11 cellular contexts compared by ENCODE assay signal in genomic region chr1:53316058-53316741, GRCh38. TPM values are rescaled to one million over a fixed set of nuclear protein-coding genes. Genes with fewer than 3 reads are reported as not detected.
DNase-seq lines count a peak whose midpoint lies in the region; ATAC-seq, FAIRE-seq and TF ChIP-seq lines count a peak whose summit lies in the region.
"Had no signal": no experiment of that assay in that cellular context is flagged by ENCODE, and none has a peak within 500 bp of the region (broad histone marks: within the 10 kb centered on the region; RNA-seq: fewer than 3 reads in every experiment).

No MANE protein-coding gene starts in this region.

- peak overlapping the region; percentile 62 for H3K4me2 ChIP-seq in Loucy (ENCODE audit: low read depth, low read length, poor library complexity, severe bottlenecking)

- POLR2A ChIA-PET in activated CD4-positive, alpha-beta T cell treated with anti-CD3 and anti-CD28 coated beads for 36 hours (lab: Charles Lee) = no interaction called here

- H3K9me3 Mint-ChIP-seq in activated CD4-positive, alpha-beta T cell treated with anti-CD3 and anti-CD28 coated beads, Interleukin-2, amount 10 ng/mL, durations not matched to agents 24 days and 14 days = no peaks in the 10 kb centered on the region
- no peaks in the 10 kb centered on the region for H3K9me3 Mint-ChIP-seq in activated CD4-positive, alpha-beta T cell treated with anti-CD3 and anti-CD28 coated beads for 36 hours (ENCODE audit: low read depth)
- H3K9me3 Mint-ChIP-seq in endodermal cell = no peaks in the 10 kb centered on the region

- H3K4me3 Mint-ChIP-seq in activated CD4-positive, alpha-beta T cell treated with anti-CD3 and anti-CD28 coated beads, Interleukin-2, amount 10 ng/mL, durations not matched to agents 24 days and 14 days = no peak overlapping the region
- no peak overlapping the region for H3K4me3 Mint-ChIP-seq in activated CD4-positive, alpha-beta T cell treated with anti-CD3 and anti-CD28 coated beads for 36 hours
- no peak overlapping the region for H3K4me3 Mint-ChIP-seq in endodermal cell

- H4K20me1 ChIP-seq in Loucy (ENCODE audit: insufficient read depth, low read length, poor library complexity, severe bottlenecking) = peaks cover 4% of the 10 kb centered on the region

- peaks cover 42% of the 10 kb centered on the region; the same call in 1 of the 2 replicates for H3K36me3 ChIP-seq in Loucy (ENCODE audit: insufficient read depth, low read length)
- H3K36me3 ChIP-seq in endodermal cell (ENCODE audit: control insufficient read depth, insufficient read depth, low read length) = peaks cover 24% of the 10 kb centered on the region
- no peaks in the 10 kb centered on the region for H3K36me3 ChIP-seq in pancreas

- H2AFZ ChIP-seq in Loucy (ENCODE audit: low read length) = no peak overlapping the region

- peaks cover 36% of the 10 kb centered on the region for H3K36me3 Mint-ChIP-seq in activated CD4-positive, alpha-beta T cell treated with anti-CD3 and anti-CD28 coated beads, Interleukin-2, amount 10 ng/mL, durations not matched to agents 24 days and 14 days (ENCODE audit: low read depth)
- peaks cover 22% of the 10 kb centered on the region for H3K36me3 Mint-ChIP-seq in activated CD4-positive, alpha-beta T cell treated with anti-CD3 and anti-CD28 coated beads for 36 hours (ENCODE audit: low read depth)
- H3K36me3 Mint-ChIP-seq in endodermal cell (ENCODE audit: low read depth) = peaks cover 27% of the 10 kb centered on the region

- H3K9ac ChIP-seq in Loucy (ENCODE audit: low read depth, low read length, poor library complexity, severe bottlenecking) (peak overlapping the region; percentile 53), endodermal cell (ENCODE audit: extremely low read depth, low read length, poor library complexity, severe bottlenecking) (no peak overlapping the region)

- WGBS in endodermal cell (ENCODE audit: insufficient coverage in 1 of 2, insufficient read length in 1 of 2), 2 experiments = 79 to 90% methylated on average over 4 to 5 of the region's 5 CpGs
- 70 to 71% methylated on average over 5 of the region's 5 CpGs for WGBS in pancreas, 2 donors

- intact Hi-C loops in activated CD4-positive, alpha-beta T cell treated with anti-CD3 and anti-CD28 coated beads, Interleukin-2, amount 10 ng/mL, durations not matched to agents 24 days and 14 days (cut with micrococcal nuclease) = no loop called here
- intact Hi-C loops in activated CD4-positive, alpha-beta T cell treated with anti-CD3 and anti-CD28 coated beads for 36 hours (cut with DNase I, micrococcal nuclease) = no loop called here
- intact Hi-C loops in pancreas (cut with DNase I) = no loop called here

- peak overlapping the region; percentile 31 for H3K4me3 ChIP-seq in Loucy (ENCODE audit: low read length, poor library complexity, severe bottlenecking)
- H3K4me3 ChIP-seq in endodermal cell (ENCODE audit: low read length) = no peak overlapping the region
- no peak overlapping the region for H3K4me3 ChIP-seq in pancreas

- peak overlapping the region; percentile 8 for H3K27ac Mint-ChIP-seq in activated CD4-positive, alpha-beta T cell treated with anti-CD3 and anti-CD28 coated beads, Interleukin-2, amount 10 ng/mL, durations not matched to agents 24 days and 14 days
- H3K27ac Mint-ChIP-seq in activated CD4-positive, alpha-beta T cell treated with anti-CD3 and anti-CD28 coated beads for 36 hours = no peak overlapping the region
- H3K27ac Mint-ChIP-seq in endodermal cell = peak overlapping the region; percentile 70

- TF ChIP-seq CTCF in Loucy (conservative IDR thresholded peaks at IDR 0.05; ENCODE audit: low read length) (no peak; the same call in 1 of the 2 replicates), endodermal cell (conservative IDR thresholded peaks at IDR 0.05) (peak; percentile 61), pancreas (IDR thresholded peaks at IDR 0.05) (no peak)

- H3K27ac ChIP-seq in endodermal cell (ENCODE audit: low read depth, low read length) = no peak overlapping the region
- peak overlapping the region in 1 of 4 donors; percentile 23 for H3K27ac ChIP-seq in pancreas

- H3K27me3 ChIP-seq in Loucy (ENCODE audit: insufficient read depth, low read length, poor library complexity, severe bottlenecking) = no peaks in the 10 kb centered on the region
- H3K27me3 ChIP-seq in endodermal cell (ENCODE audit: control insufficient read depth, insufficient read depth, low read length, poor library complexity, severe bottlenecking) = no peaks in the 10 kb centered on the region
- no peaks in the 10 kb centered on the region for H3K27me3 ChIP-seq in pancreas

- no peaks in the 10 kb centered on the region for H3F3A ChIP-seq in Loucy (ENCODE audit: low read depth)

- FAIRE-seq in pancreas (lab: Jason Lieb, UNC) = no peak

- H3K4me1 Mint-ChIP-seq in activated CD4-positive, alpha-beta T cell treated with anti-CD3 and anti-CD28 coated beads, Interleukin-2, amount 10 ng/mL, durations not matched to agents 24 days and 14 days = peaks cover 16% of the 10 kb centered on the region
- peaks cover 2% of the 10 kb centered on the region for H3K4me1 Mint-ChIP-seq in activated CD4-positive, alpha-beta T cell treated with anti-CD3 and anti-CD28 coated beads for 36 hours
- H3K4me1 Mint-ChIP-seq in endodermal cell = peaks cover 14% of the 10 kb centered on the region

- ATAC-seq in activated CD4-positive, alpha-beta T cell treated with anti-CD3 and anti-CD28 coated beads for 36 hours = no peak
- ATAC-seq in pancreas = peak; percentile 37 to 70 (median 52)

- H3K9me3 ChIP-seq in Loucy (ENCODE audit: insufficient read depth, low read depth, low read length) (no peaks in the 10 kb centered on the region), endodermal cell (ENCODE audit: control insufficient read depth, low read length) (no peaks in the 10 kb centered on the region), pancreas (no peaks in the 10 kb centered on the region)

- peaks cover 78% of the 10 kb centered on the region; the same call in 1 of the 2 replicates for H3K79me2 ChIP-seq in Loucy (ENCODE audit: insufficient read depth, low read length)

- no peaks in the 10 kb centered on the region for H3K27me3 Mint-ChIP-seq in activated CD4-positive, alpha-beta T cell treated with anti-CD3 and anti-CD28 coated beads, Interleukin-2, amount 10 ng/mL, durations not matched to agents 24 days and 14 days
- no peaks in the 10 kb centered on the region for H3K27me3 Mint-ChIP-seq in activated CD4-positive, alpha-beta T cell treated with anti-CD3 and anti-CD28 coated beads for 36 hours
- no peaks in the 10 kb centered on the region for H3K27me3 Mint-ChIP-seq in endodermal cell (ENCODE audit: insufficient read depth)

- DNase-seq in activated CD4-positive, alpha-beta T cell treated with anti-CD3 and anti-CD28 coated beads, Interleukin-2, amount 10 ng/mL, durations not matched to agents 24 days and 14 days = no peak
- no peak for DNase-seq in activated CD4-positive, alpha-beta T cell treated with anti-CD3 and anti-CD28 coated beads for 36 hours
- DNase-seq in endodermal cell (peak; percentile 69), pancreas (no peak), RPMI8226 (no peak), GM19240 (ENCODE audit: insufficient read length, low spot score) (no peak)
- no peak for DNase-seq in stimulated activated naive CD4-positive, alpha-beta T cell treated with Interleukin-2 at 50 U/mL for 16 hours (lab: John Stamatoyannopoulos, UW)
- DNase-seq: midbrain; NCI-H748 treated with DMSO at 0.1 percent for 48 hours; stimulated activated CD4-positive, alpha-beta T cell treated with anti-CD3 and anti-CD28 coated beads, Interleukin-15, amount 100 ng/mL, for 24 hours had no signal

- CTCF ChIA-PET in activated CD4-positive, alpha-beta T cell treated with anti-CD3 and anti-CD28 coated beads for 36 hours (lab: Charles Lee) = interaction anchor here (0.6 to 1.1 kb wide), 2 partner anchors 15 to 136 kb away, joined by 3 to 5 read pairs; no protein-coding TSS in a partner anchor

- H3K4me1 ChIP-seq in Loucy (ENCODE audit: insufficient read depth, low read length, poor library complexity, severe bottlenecking) (peaks cover 26% of the 10 kb centered on the region), endodermal cell (ENCODE audit: control insufficient read depth, insufficient read depth, low read length) (peaks cover 7% of the 10 kb centered on the region), pancreas (no peaks in the 10 kb centered on the region)

- no peaks in the 10 kb centered on the region for H3K9me2 ChIP-seq in Loucy (replicated peaks; ENCODE audit: low read depth, low read length)

RNA-seq across cellular contexts. Expression of gene LRP8, which starts 11.7 kb away (rescaled TPM):
- 76.8 and 81.6 TPM in 2 replicates for total RNA-seq in activated CD4-positive, alpha-beta T cell treated with anti-CD3 and anti-CD28 coated beads, Interleukin-2, amount 10 ng/mL, durations not matched to agents 24 days and 14 days
- 10 to 100 TPM; 40.6 to 46.5 TPM for total RNA-seq in activated CD4-positive, alpha-beta T cell treated with anti-CD3 and anti-CD28 coated beads for 36 hours
- total RNA-seq in endodermal cell (10 to 100 TPM; 29.1 to 39.6 TPM), pancreas (1 to 10 TPM in 2 of 6 donors, under 1 TPM in 4; 0.08 to 2.3 (median 0.84) TPM)
- polyA plus RNA-seq in endodermal cell (2013, experiment 1 of 2) = 35.6 TPM
- polyA plus RNA-seq in endodermal cell (2013, experiment 2 of 2) = 29.0 TPM
- polyA plus RNA-seq in pancreas = under 1 TPM; 0.34 to 0.40 TPM

Comparison
In these comparisons a context has a peak if more than half of its experiments do, and no peak if none do; other contexts are left out.
1. RNA of gene LRP8, which starts 11.7 kb away (total RNA-seq): 76.8 to 81.6 TPM in activated CD4-positive, alpha-beta T cell treated with anti-CD3 and anti-CD28 coated beads, Interleukin-2, amount 10 ng/mL, durations not matched to agents 24 days and 14 days, 40.6 to 46.5 TPM in activated CD4-positive, alpha-beta T cell treated with anti-CD3 and anti-CD28 coated beads for 36 hours and 29.1 to 39.6 TPM in endodermal cell; 0.08 to 2.3 TPM in pancreas; every median in the first group is over 4 times any median in the second.